12 cellular contexts compared by ENCODE assay signal in genomic region chr10:61836233-61836887, GRCh38.
A peak's percentile ranks its signal among the peaks of the same experiment; 100 is the strongest.
DNase-seq lines count a peak whose midpoint lies in the region; ATAC-seq, FAIRE-seq and TF ChIP-seq lines count a peak whose summit lies in the region.
"Had no signal": no experiment of that assay in that cellular context is flagged by ENCODE, and none has a peak within 500 bp of the region (broad histone marks: within the 10 kb centered on the region; RNA-seq: fewer than 3 reads in every experiment).

No MANE protein-coding gene starts in this region.

- no peak for FAIRE-seq in kidney (lab: Jason Lieb, UNC)

- intact Hi-C loops in ascending aorta (cut with DNase I), result loop anchor here (5.0 to 10.0 kb wide), 6 partner anchors 54 to 1688 kb away; partner anchors contain the start of genes ARID5B and REEP3
- intact Hi-C loops in kidney (cut with DNase I), result no loop called here
- intact Hi-C loops in testis (cut with DNase I; ENCODE audit: low total_unique reads), result no loop called here

- DNase-seq in ascending aorta (ENCODE audit: low spot score in 2 of 2) (no peak), kidney (no peak), testis (peak; percentile 30), kidney tubule cell (ENCODE audit: low spot score) (no peak), NCI-H2171 treated with DMSO at 0.1 percent for 48 hours (lab: John Stamatoyannopoulos, UW) (no peak), GM20000 (ENCODE audit: low spot score) (no peak)
- DNase-seq: activated naive CD8-positive, alpha-beta T cell treated with anti-CD3 and anti-CD28 coated beads, Interleukin-2, amount 50 U/mL, for 24 hours; heart left ventricle; NCI-H2227 treated with DMSO at 0.1 percent for 48 hours; posterior cingulate gyrus had no signal

- no peak for TF ChIP-seq POLR2A in testis (IDR thresholded peaks at IDR 0.05)

- H3K9me3 ChIP-seq in KOPT-K1 (ENCODE audit: insufficient read depth, low read length, poor library complexity, severe bottlenecking), result no peaks in the 10 kb centered on the region
- no peaks in the 10 kb centered on the region for H3K9me3 ChIP-seq in ascending aorta
- H3K9me3 ChIP-seq in kidney (ENCODE audit: control insufficient read depth in 1 of 2, low read length in 2 of 2), result no peaks in the 10 kb centered on the region
- no peaks in the 10 kb centered on the region for H3K9me3 ChIP-seq in testis

- no peak for ATAC-seq in GM19351 (IDR thresholded peaks at IDR 0.05; ENCODE audit: unreplicated experiment)
- ATAC-seq: activated naive CD8-positive, alpha-beta T cell treated with anti-CD3 and anti-CD28 coated beads, Interleukin-2, amount 50 U/mL, for 24 hours had no signal

- TF ChIP-seq CTCF in ascending aorta (IDR thresholded peaks at IDR 0.05) (no peak), kidney (IDR thresholded peaks at IDR 0.05; ENCODE audit: borderline replicate concordance, extremely low read depth, insufficient read depth) (no peak), testis (IDR thresholded peaks at IDR 0.05) (no peak), GM20000 (IDR thresholded peaks at IDR 0.05; ENCODE audit: extremely low read depth, missing control alignments) (no peak)

- 41% methylated on average over 4 of the region's 4 CpGs for WGBS in testis, 2 donors

- H3K36me3 ChIP-seq in KOPT-K1 (ENCODE audit: insufficient read depth, low read length) (no peaks in the 10 kb centered on the region), ascending aorta (no peaks in the 10 kb centered on the region), kidney (ENCODE audit: control insufficient read depth in 1 of 2, insufficient read depth in 2 of 2, low read length in 2 of 2) (no peaks in the 10 kb centered on the region), testis (ENCODE audit: low read depth, missing control alignments) (no peaks in the 10 kb centered on the region)
- H3K36me3 ChIP-seq: heart left ventricle had no signal

- no peak overlapping the region for H3K4me3 ChIP-seq in ascending aorta
- H3K4me3 ChIP-seq in kidney (ENCODE audit: low read length in 2 of 2), result peak overlapping the region in 1 of 2 donors; percentile 28
- no peak overlapping the region for H3K4me3 ChIP-seq in testis

- H3K27ac ChIP-seq in KOPT-K1 (ENCODE audit: low read depth, low read length, poor library complexity, severe bottlenecking) (peak overlapping the region; percentile 47), ascending aorta (peak overlapping the region; percentile 48 to 71), kidney (ENCODE audit: low read depth in 2 of 2, low read length in 2 of 2) (peak overlapping the region; percentile 38 to 56), testis (peak overlapping the region; percentile 38 to 74)

- no peaks in the 10 kb centered on the region for H3K27me3 ChIP-seq in ascending aorta
- no peaks in the 10 kb centered on the region for H3K27me3 ChIP-seq in testis
- H3K27me3 ChIP-seq: heart left ventricle had no signal

- H3K9ac ChIP-seq in kidney (ENCODE audit: low read length in 2 of 2), result peak overlapping the region in 1 of 2 donors; percentile 8

- H3K4me1 ChIP-seq in ascending aorta, result peaks cover 3 to 19% of the 10 kb centered on the region in 2 donors
- peaks cover 10 to 40% of the 10 kb centered on the region in 2 donors for H3K4me1 ChIP-seq in kidney (ENCODE audit: control insufficient read depth in 1 of 2, insufficient read depth in 1 of 2, low read depth in 1 of 2, low read length in 2 of 2)
- H3K4me1 ChIP-seq in testis, result peaks cover 27% of the 10 kb centered on the region
